ENCODE assay signal across 25 cellular contexts in the genomic region with DNA sequence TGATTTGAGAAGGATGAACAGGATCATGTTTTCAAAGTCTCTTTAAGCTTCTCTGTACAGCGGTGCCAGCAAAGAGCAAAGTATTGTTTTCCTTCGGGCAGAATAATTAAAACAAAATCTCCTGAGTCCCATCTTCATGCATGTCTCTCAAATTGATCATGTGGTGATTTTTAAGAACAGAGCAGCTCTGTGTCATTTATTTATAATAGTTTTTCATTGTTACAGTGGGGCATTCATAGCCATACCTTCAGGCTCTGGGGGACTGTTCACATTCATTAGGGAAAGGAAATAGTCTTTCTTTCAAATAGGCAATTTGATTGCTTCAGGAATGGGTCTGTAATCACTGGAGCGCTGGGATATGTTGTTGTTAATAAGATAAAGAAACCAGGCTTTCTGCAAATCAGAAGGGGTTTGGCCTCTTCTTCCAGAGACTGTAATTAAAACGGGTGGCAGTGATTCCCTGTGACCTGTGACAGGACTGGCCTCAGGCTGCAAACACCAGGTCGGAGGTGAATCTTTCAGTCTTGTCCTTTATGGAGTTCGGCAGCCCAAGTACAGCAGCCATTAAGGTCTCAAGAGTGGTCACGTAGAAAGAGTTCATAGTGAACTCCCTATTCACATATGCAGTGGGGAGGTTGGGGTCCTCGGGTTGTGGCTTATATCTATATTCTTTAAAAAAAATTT.
"Had no signal": no experiment of that assay in that cellular context is flagged by ENCODE, and none has a peak within 500 bp of the region (broad histone marks: within the 10 kb centered on the region; RNA-seq: fewer than 3 reads in every experiment).

No MANE protein-coding gene starts in this region.

- ATAC-seq: activated CD8-positive, alpha-beta T cell treated with anti-CD3 and anti-CD28 coated beads, Interleukin-2, amount 10 ng/mL, durations not matched to agents 7 days and 5 days; body of pancreas; esophagus mucosa; gastrocnemius medialis; heart left ventricle; left colon; lower lobe of right lung; natural killer cell; right cardiac atrium; upper lobe of right lung had no signal

- H3K4me3 Mint-ChIP-seq: activated CD8-positive, alpha-beta T cell treated with anti-CD3 and anti-CD28 coated beads, Interleukin-2, amount 10 ng/mL, durations not matched to agents 7 days and 5 days; activated naive CD4-positive, alpha-beta T cell treated with anti-CD3 and anti-CD28 coated beads, Interleukin-2, amount 50 U/mL, for 24 hours; activated T-helper 1 cell treated with anti-CD3 and anti-CD28 coated beads, Interleukin-12 subunit alpha, Interleukin-12 subunit beta, Interleukin-2, Interleukin-4 antibody, amounts not matched to agents 30 ng/mL and 10 ng/mL and 1 ng/mL, durations not matched to agents 14 hours and 24 hours and 36 hours; dendritic cell treated with granulocyte-macrophage colony-stimulating factor and Interleukin-4, amounts not matched to agents 40 ng/mL and 50 ng/mL, for 4 days; mesothelial cell of epicardium; natural killer cell; stimulated activated naive CD8-positive, alpha-beta T cell treated with anti-CD3 and anti-CD28 coated beads, Interleukin-15, Interleukin-2, amounts not matched to agents 100 ng/mL and 50 ng/mL, for 24 hours had no signal

- H3K27ac ChIP-seq: body of pancreas, gastrocnemius medialis, heart left ventricle, lower lobe of right lung, parathyroid adenoma, thyroid gland, upper lobe of right lung had no signal

- H3K79me2 ChIP-seq: parathyroid adenoma had no signal

- H3K27me3 Mint-ChIP-seq: activated naive CD4-positive, alpha-beta T cell treated with anti-CD3 and anti-CD28 coated beads, Interleukin-2, amount 50 U/mL, for 24 hours; stimulated activated naive CD8-positive, alpha-beta T cell treated with anti-CD3 and anti-CD28 coated beads, Interleukin-15, Interleukin-2, amounts not matched to agents 100 ng/mL and 50 ng/mL, for 24 hours had no signal

- H3K36me3 Mint-ChIP-seq: activated naive CD4-positive, alpha-beta T cell treated with anti-CD3 and anti-CD28 coated beads, Interleukin-2, amount 50 U/mL, for 24 hours; mesothelial cell of epicardium; natural killer cell had no signal

- H3K36me3 ChIP-seq: gastrocnemius medialis, heart left ventricle, lower lobe of right lung, thyroid gland, upper lobe of right lung had no signal

- H3K4me1 Mint-ChIP-seq: activated naive CD4-positive, alpha-beta T cell treated with anti-CD3 and anti-CD28 coated beads, Interleukin-2, amount 50 U/mL, for 24 hours had no signal

- H3K4me3 ChIP-seq: body of pancreas, gastrocnemius medialis, heart left ventricle, lower lobe of right lung, thyroid gland, upper lobe of right lung had no signal

- H3K4me1 ChIP-seq: body of pancreas, gastrocnemius medialis, heart left ventricle, lower lobe of right lung, parathyroid adenoma, thyroid gland, upper lobe of right lung had no signal

- H3K9me3 Mint-ChIP-seq: activated naive CD4-positive, alpha-beta T cell treated with anti-CD3 and anti-CD28 coated beads, Interleukin-2, amount 50 U/mL, for 24 hours; activated T-helper 1 cell treated with anti-CD3 and anti-CD28 coated beads, Interleukin-12 subunit alpha, Interleukin-12 subunit beta, Interleukin-2, Interleukin-4 antibody, amounts not matched to agents 30 ng/mL and 10 ng/mL and 1 ng/mL, durations not matched to agents 14 hours and 24 hours and 36 hours; dendritic cell treated with granulocyte-macrophage colony-stimulating factor and Interleukin-4, amounts not matched to agents 40 ng/mL and 50 ng/mL, for 4 days; mesothelial cell of epicardium; natural killer cell; stimulated activated naive CD8-positive, alpha-beta T cell treated with anti-CD3 and anti-CD28 coated beads, Interleukin-15, Interleukin-2, amounts not matched to agents 100 ng/mL and 50 ng/mL, for 24 hours had no signal

- H3K27ac Mint-ChIP-seq: activated CD8-positive, alpha-beta T cell treated with anti-CD3 and anti-CD28 coated beads, Interleukin-2, amount 10 ng/mL, durations not matched to agents 7 days and 5 days; activated naive CD4-positive, alpha-beta T cell treated with anti-CD3 and anti-CD28 coated beads, Interleukin-2, amount 50 U/mL, for 24 hours; activated T-helper 1 cell treated with anti-CD3 and anti-CD28 coated beads, Interleukin-12 subunit alpha, Interleukin-12 subunit beta, Interleukin-2, Interleukin-4 antibody, amounts not matched to agents 30 ng/mL and 10 ng/mL and 1 ng/mL, durations not matched to agents 14 hours and 24 hours and 36 hours; dendritic cell treated with granulocyte-macrophage colony-stimulating factor and Interleukin-4, amounts not matched to agents 40 ng/mL and 50 ng/mL, for 4 days; mesothelial cell of epicardium; natural killer cell; stimulated activated naive CD8-positive, alpha-beta T cell treated with anti-CD3 and anti-CD28 coated beads, Interleukin-15, Interleukin-2, amounts not matched to agents 100 ng/mL and 50 ng/mL, for 24 hours had no signal

- H3K9ac ChIP-seq: parathyroid adenoma had no signal

- H2AFZ ChIP-seq: parathyroid adenoma had no signal

- H3K27me3 ChIP-seq: body of pancreas, gastrocnemius medialis, heart left ventricle, thyroid gland, upper lobe of right lung had no signal

- H3K9me3 ChIP-seq: body of pancreas, gastrocnemius medialis, heart left ventricle, lower lobe of right lung, thyroid gland, upper lobe of right lung had no signal

- DNase-seq: activated CD4-positive, alpha-beta T cell treated with anti-CD3 and anti-CD28 coated beads for 1 hour; activated CD4-positive, alpha-beta T cell treated with anti-CD3 and anti-CD28 coated beads, Interleukin-2, amount 50 U/mL, for 1 hour; activated CD8-positive, alpha-beta T cell treated with anti-CD3 and anti-CD28 coated beads, Interleukin-2, amount 10 ng/mL, durations not matched to agents 7 days and 5 days; activated gamma-delta T cell; anterior cingulate cortex; body of pancreas; effector memory CD4-positive, alpha-beta T cell; gastrocnemius medialis; heart left ventricle; left colon; lower lobe of right lung; natural killer cell; nucleus accumbens; right cardiac atrium; stimulated activated CD4-positive, alpha-beta T cell treated with anti-CD3 and anti-CD28 coated beads, Interleukin-1b, Interleukin-23, amount 100 ng/mL, for 48 hours; substantia nigra; thyroid gland; upper lobe of right lung had no signal
